Comparison of ENCODE assay signal across 8 cellular contexts in the genomic region with DNA sequence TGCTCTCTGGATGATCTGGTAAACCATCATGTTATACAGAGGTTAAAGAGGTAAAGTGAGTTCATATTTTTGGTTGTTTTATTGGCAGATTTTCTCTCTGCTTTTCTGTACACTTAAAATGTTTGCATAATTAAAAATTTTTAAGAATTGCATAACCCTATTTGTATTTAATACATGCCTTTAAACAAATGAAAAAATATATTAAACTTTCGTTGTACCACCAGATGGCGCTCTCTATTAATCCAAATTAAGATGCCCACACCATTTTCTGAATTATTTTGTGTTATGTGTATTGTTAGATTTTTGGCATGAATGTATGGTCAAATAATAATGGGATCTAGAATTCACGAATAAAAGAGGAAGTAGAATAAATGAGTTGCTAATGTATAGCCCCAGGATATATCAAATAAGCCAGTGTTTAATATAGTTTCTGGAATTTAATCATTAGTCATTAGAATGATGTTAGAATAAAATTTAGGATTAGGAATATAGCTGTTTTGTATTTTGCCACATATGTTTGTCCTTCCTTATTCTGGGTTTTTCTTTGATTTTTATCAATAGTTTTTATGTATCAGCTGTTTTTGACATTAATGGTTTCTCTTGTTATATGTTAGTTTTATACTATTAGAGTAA. TPM values are rescaled to one million over a fixed set of nuclear protein-coding genes. Genes with fewer than 3 reads are reported as not detected.
A peak's percentile ranks its signal among the peaks of the same experiment; 100 is the strongest.
DNase-seq lines count a peak whose midpoint lies in the region; ATAC-seq and TF ChIP-seq lines count a peak whose summit lies in the region.

No MANE protein-coding gene starts in this region.

- peak; percentile 43 for TF ChIP-seq CTCF in cardiac muscle cell (IDR thresholded peaks at IDR 0.05; ENCODE audit: low read depth, low read length)
- peak; percentile 35 to 64 (median 61) for TF ChIP-seq CTCF in body of pancreas (IDR thresholded peaks at IDR 0.05)
- peak; percentile 59 to 71 (median 66) for TF ChIP-seq CTCF in right lobe of liver (IDR thresholded peaks at IDR 0.05)

- H3K4me3 ChIP-seq in cardiac muscle cell = no peak overlapping the region
- no peak overlapping the region for H3K4me3 ChIP-seq in body of pancreas
- H3K4me3 ChIP-seq in right lobe of liver = no peak overlapping the region

- H3K9me3 Mint-ChIP-seq in activated CD4-positive, alpha-beta T cell treated with anti-CD3 and anti-CD28 coated beads, Interleukin-2, amount 10 ng/mL, durations not matched to agents 24 days and 14 days = no peaks in the 10 kb centered on the region

- intact Hi-C loops in left cardiac atrium (cut with DNase I) (loop anchor here (2.0 to 10.0 kb wide), 3 partner anchors 176 to 308 kb away; no protein-coding TSS in a partner anchor), body of pancreas (cut with DNase I) (loop anchor here (10.0 kb wide), 1 partner anchor 178 kb away; no protein-coding TSS in a partner anchor), right lobe of liver (cut with DNase I) (loop anchor here in 1 of 2 donors (10.0 kb wide), 1 partner anchor 178 kb away; no protein-coding TSS in a partner anchor)
- intact Hi-C loops in activated CD4-positive, alpha-beta T cell treated with anti-CD3 and anti-CD28 coated beads, Interleukin-2, amount 10 ng/mL, durations not matched to agents 24 days and 14 days (cut with micrococcal nuclease) = loop anchor here (1.0 to 2.0 kb wide), 3 partner anchors 178 to 306 kb away; no protein-coding TSS in a partner anchor

- H3K4me1 Mint-ChIP-seq in activated CD4-positive, alpha-beta T cell treated with anti-CD3 and anti-CD28 coated beads, Interleukin-2, amount 10 ng/mL, durations not matched to agents 24 days and 14 days = peaks cover 18% of the 10 kb centered on the region

- ATAC-seq in left cardiac atrium = no peak
- no peak for ATAC-seq in body of pancreas
- ATAC-seq in right lobe of liver = peak in 3 of 4 donors; percentile 50 to 65 (median 62)
- no peak for ATAC-seq in HG03378 (IDR thresholded peaks at IDR 0.05; ENCODE audit: unreplicated experiment)
- ATAC-seq in GM21526 (IDR thresholded peaks at IDR 0.05; ENCODE audit: low FRiP score, unreplicated experiment) = no peak

- TF ChIP-seq POLR2A in body of pancreas (IDR thresholded peaks at IDR 0.05) (no peak), right lobe of liver (IDR thresholded peaks at IDR 0.05) (no peak)

- no peak overlapping the region for H3K27ac ChIP-seq in cardiac muscle cell
- H3K27ac ChIP-seq in body of pancreas = no peak overlapping the region
- H3K27ac ChIP-seq in right lobe of liver = no peak overlapping the region

- H3K36me3 Mint-ChIP-seq in activated CD4-positive, alpha-beta T cell treated with anti-CD3 and anti-CD28 coated beads, Interleukin-2, amount 10 ng/mL, durations not matched to agents 24 days and 14 days (ENCODE audit: low read depth) = peaks cover 7% of the 10 kb centered on the region

- no peaks in the 10 kb centered on the region for H3K27me3 Mint-ChIP-seq in activated CD4-positive, alpha-beta T cell treated with anti-CD3 and anti-CD28 coated beads, Interleukin-2, amount 10 ng/mL, durations not matched to agents 24 days and 14 days

- DNase-seq in cardiac muscle cell (ENCODE audit: low read depth in 1 of 2, low spot score in 1 of 2) (peak; percentile 42 to 71), left cardiac atrium (no peak), NCI-H2196 (lab: John Stamatoyannopoulos, UW; ENCODE audit: unreplicated experiment) (peak; percentile 56), body of pancreas (no peak), right lobe of liver (no peak)
- DNase-seq in activated CD4-positive, alpha-beta T cell treated with anti-CD3 and anti-CD28 coated beads, Interleukin-2, amount 10 ng/mL, durations not matched to agents 24 days and 14 days = no peak

- H3K4me1 ChIP-seq in cardiac muscle cell (ENCODE audit: low read depth) (peaks cover 9% of the 10 kb centered on the region), body of pancreas (peaks cover under 1% of the 10 kb centered on the region), right lobe of liver (peaks cover 0 to 3% (median 1%) of the 10 kb centered on the region in 4 donors)

- H3K36me3 ChIP-seq in cardiac muscle cell (no peaks in the 10 kb centered on the region), body of pancreas (replicated peaks in 1 of 2; ENCODE audit: insufficient read depth in 1 of 2, low read depth in 2 of 2) (no peaks in the 10 kb centered on the region), right lobe of liver (no peaks in the 10 kb centered on the region)

- no peak overlapping the region for H3K4me3 Mint-ChIP-seq in activated CD4-positive, alpha-beta T cell treated with anti-CD3 and anti-CD28 coated beads, Interleukin-2, amount 10 ng/mL, durations not matched to agents 24 days and 14 days

- H3K9me3 ChIP-seq in cardiac muscle cell (ENCODE audit: low read depth) = no peaks in the 10 kb centered on the region
- H3K9me3 ChIP-seq in body of pancreas = no peaks in the 10 kb centered on the region
- no peaks in the 10 kb centered on the region for H3K9me3 ChIP-seq in right lobe of liver

- H3K27me3 ChIP-seq in cardiac muscle cell (no peaks in the 10 kb centered on the region), body of pancreas (no peaks in the 10 kb centered on the region), right lobe of liver (no peaks in the 10 kb centered on the region)

- no peak overlapping the region for H3K27ac Mint-ChIP-seq in activated CD4-positive, alpha-beta T cell treated with anti-CD3 and anti-CD28 coated beads, Interleukin-2, amount 10 ng/mL, durations not matched to agents 24 days and 14 days

- WGBS in body of pancreas, 2 donors = 1 to 2% methylated on average over 3 of the region's 3 CpGs
- 1% methylated on average over 3 of the region's 3 CpGs for WGBS in right lobe of liver (ENCODE audit: insufficient coverage, low coverage, low lambda C conversion rate, missing lambda C conversion rate)

RNA-seq across cellular contexts. Expression of a gene that starts 38.9 kb away (rescaled TPM):
- 37.7 and 43.8 TPM in 2 replicates for total RNA-seq in cardiac muscle cell
- polyA plus RNA-seq in cardiac muscle cell = 43.1 and 44.3 TPM in 2 replicates
- total RNA-seq in left cardiac atrium = 10 to 100 TPM; 24.4 to 27.8 TPM
- 10 to 100 TPM; 22.1 to 34.3 TPM for total RNA-seq in body of pancreas
- 10 to 100 TPM in 4 of 6 experiments, 1 to 10 TPM in 2; 9.1 to 16.1 (median 12.2) TPM for total RNA-seq in right lobe of liver
- 21.5 and 23.2 TPM in 2 replicates for total RNA-seq in activated CD4-positive, alpha-beta T cell treated with anti-CD3 and anti-CD28 coated beads, Interleukin-2, amount 10 ng/mL, durations not matched to agents 24 days and 14 days

Comparison
In these comparisons a context has a peak if more than half of its experiments do, and no peak if none do; other contexts are left out.
1. DNase-seq: peak in cardiac muscle cell (2 of 2) and NCI-H2196 (single experiment); none in left cardiac atrium (single experiment), body of pancreas (0 of 4), right lobe of liver (0 of 3) and activated CD4-positive, alpha-beta T cell treated with anti-CD3 and anti-CD28 coated beads, Interleukin-2, amount 10 ng/mL, durations not matched to agents 24 days and 14 days (single experiment).
2. ATAC-seq: peak in right lobe of liver (3 of 4); none in left cardiac atrium (0 of 2), body of pancreas (single experiment), HG03378 (single experiment) and GM21526 (single experiment).
3. Peak in every context shown above with its lines, with median percentiles within 50 percentile points of each other: CTCF ChIP-seq.